ENCODE assay signal across 8 cellular contexts in genomic region chr1:174789399-174789798, GRCh38.
DNase-seq lines count a peak whose midpoint lies in the region; ATAC-seq and TF ChIP-seq lines count a peak whose summit lies in the region.

No MANE protein-coding gene starts in this region.

- H3K27me3 Mint-ChIP-seq in natural killer cell treated with Interleukin-12 subunit alpha and Interleukin-12 subunit beta and Interleukin-15 and Interleukin-18, amount 100 ng/mL, for 72 hours = peaks cover 0 to 2% of the 10 kb centered on the region in 2 donors

- no peak for TF ChIP-seq EP300 in suprapubic skin (IDR thresholded peaks at IDR 0.05)

- H3K9me2 ChIP-seq in PC-3 (replicated peaks; ENCODE audit: low read length) = no peaks in the 10 kb centered on the region

- H3F3A ChIP-seq in PC-3 (ENCODE audit: low read length, unreplicated experiment) = no peaks in the 10 kb centered on the region

- H3K9ac ChIP-seq in PC-3 (ENCODE audit: low read length) = peak overlapping the region; percentile 36; the same call in 1 of the 2 replicates

- no peak for TF ChIP-seq CTCF in PC-3 (conservative IDR thresholded peaks at IDR 0.05; ENCODE audit: low read depth, low read length)
- TF ChIP-seq CTCF in suprapubic skin (IDR thresholded peaks at IDR 0.05) = no peak

- TF ChIP-seq POLR2A in suprapubic skin (IDR thresholded peaks at IDR 0.05) = no peak

- intact Hi-C loops in PC-3 (cut with micrococcal nuclease) = no loop called here

- H3K27ac Mint-ChIP-seq in natural killer cell treated with Interleukin-12 subunit alpha and Interleukin-12 subunit beta and Interleukin-15 and Interleukin-18, amount 100 ng/mL, for 72 hours = peak overlapping the region in 1 of 2 donors; percentile 48

- H3K27me3 ChIP-seq in PC-3 (ENCODE audit: low read length) = no peaks in the 10 kb centered on the region
- H3K27me3 ChIP-seq in suprapubic skin = no peaks in the 10 kb centered on the region

- POLR2A ChIA-PET in PC-3 (lab: Charles Lee; ENCODE audit: unreplicated experiment) = no interaction called here

- H3K36me3 Mint-ChIP-seq in natural killer cell treated with Interleukin-12 subunit alpha and Interleukin-12 subunit beta and Interleukin-15 and Interleukin-18, amount 100 ng/mL, for 72 hours = no peaks in the 10 kb centered on the region

- H3K79me2 ChIP-seq in PC-3 (ENCODE audit: low read length) = no peaks in the 10 kb centered on the region

- peak overlapping the region; percentile 64 for H3K4me2 ChIP-seq in PC-3 (ENCODE audit: low read length)

- H3K27ac ChIP-seq in PC-3 (ENCODE audit: low read length) (peak overlapping the region; percentile 87), suprapubic skin (no peak overlapping the region)

- peak overlapping the region; percentile 13; the same call in 1 of the 2 replicates for H3K4me3 ChIP-seq in PC-3 (ENCODE audit: low read length)
- no peak overlapping the region for H3K4me3 ChIP-seq in suprapubic skin

- 85% methylated on average over 1 of the region's 1 CpG for WGBS in suprapubic skin

- no peaks in the 10 kb centered on the region for H3K9me3 Mint-ChIP-seq in natural killer cell treated with Interleukin-12 subunit alpha and Interleukin-12 subunit beta and Interleukin-15 and Interleukin-18, amount 100 ng/mL, for 72 hours

- H3K36me3 ChIP-seq in PC-3 (ENCODE audit: low read depth, low read length) = no peaks in the 10 kb centered on the region
- no peaks in the 10 kb centered on the region for H3K36me3 ChIP-seq in suprapubic skin

- BruUV-seq in PC-3 (replicated peaks; lab: Mats Ljungman, UMichigan) = no TSS peak

- H3K4me1 ChIP-seq in PC-3 (ENCODE audit: insufficient read depth, low read length) (peaks cover 18% of the 10 kb centered on the region), suprapubic skin (no peaks in the 10 kb centered on the region)

- no peak overlapping the region for H2AFZ ChIP-seq in PC-3 (ENCODE audit: low read length)

- CTCF ChIA-PET in PC-3 (lab: Charles Lee) = no interaction called here

- H4K20me1 ChIP-seq in PC-3 (ENCODE audit: low read length) = no peaks in the 10 kb centered on the region

- DNase-seq in PC-3 (peak; percentile 38), NAMALWA (ENCODE audit: low spot score) (no peak), mucosa of gallbladder (ENCODE audit: low spot score) (no peak), suprapubic skin (ENCODE audit: low spot score in 2 of 2) (no peak), OCI-M2 (lab: John Stamatoyannopoulos, UW; ENCODE audit: unreplicated experiment) (no peak)
- no peak for DNase-seq in natural killer cell treated with Interleukin-12 subunit alpha and Interleukin-12 subunit beta and Interleukin-15 and Interleukin-18, amount 100 ng/mL, for 72 hours (ENCODE audit: low spot score)

- peaks cover 24 to 36% of the 10 kb centered on the region in 2 donors for H3K4me1 Mint-ChIP-seq in natural killer cell treated with Interleukin-12 subunit alpha and Interleukin-12 subunit beta and Interleukin-15 and Interleukin-18, amount 100 ng/mL, for 72 hours (ENCODE audit: low read depth in 2 of 2)

- H3K9me3 ChIP-seq in PC-3 (ENCODE audit: low read length) (no peaks in the 10 kb centered on the region), suprapubic skin (no peaks in the 10 kb centered on the region)

- H3K4me3 Mint-ChIP-seq in natural killer cell treated with Interleukin-12 subunit alpha and Interleukin-12 subunit beta and Interleukin-15 and Interleukin-18, amount 100 ng/mL, for 72 hours = peak overlapping the region; percentile 10

- ATAC-seq in GM18519 (IDR thresholded peaks at IDR 0.05; ENCODE audit: low FRiP score, unreplicated experiment) (peak; percentile 62), HG02642 (IDR thresholded peaks at IDR 0.05; ENCODE audit: poor library complexity, unreplicated experiment) (peak; percentile 79), PC-3 (peak; percentile 50; the same call in 1 of the 2 replicates)
- ATAC-seq in natural killer cell treated with Interleukin-12 subunit alpha and Interleukin-12 subunit beta and Interleukin-15 and Interleukin-18, amount 100 ng/mL, for 72 hours = peak; percentile 69 to 90
